Comparison of ENCODE assay signal across 8 cellular contexts in genomic region chr13:102798653-102799543, GRCh38. TPM values are rescaled to one million over a fixed set of nuclear protein-coding genes. Genes with fewer than 3 reads are reported as not detected.
A peak's percentile ranks its signal among the peaks of the same experiment; 100 is the strongest.
DNase-seq lines count a peak whose midpoint lies in the region; ATAC-seq and FAIRE-seq lines count a peak whose summit lies in the region.

Gene BIVM, plus strand, starts transcription at chr13:102799119. Its CDS starts 8,149 bp downstream, at chr13:102807268.
Gene POGLUT2, minus strand, starts transcription at chr13:102798976. Its CDS starts 306 bp downstream, at chr13:102798670.

- ATAC-seq in GM21367 (IDR thresholded peaks at IDR 0.05; ENCODE audit: unreplicated experiment): peak; percentile 87

- no peak within 1 kb of the TSS for H2BK15ac ChIP-seq in mesendoderm (replicated peaks; ENCODE audit: low read depth)

- peak; percentile 86 for DNase-seq in Caki2 (ENCODE audit: low read depth)
- DNase-seq in HT-29 (ENCODE audit: low spot score): peak; percentile 93
- DNase-seq in NT2/D1 (ENCODE audit: low read depth, low spot score): peak; percentile 92
- peak; percentile 67 for DNase-seq in activated CD8-positive, alpha-beta memory T cell treated with anti-CD3 and anti-CD28 coated beads, Interleukin-2, amount 50 U/mL, for 4 hours
- peak; percentile 97 for DNase-seq in mesendoderm
- DNase-seq in stimulated activated CD8-positive, alpha-beta memory T cell treated with anti-CD3 and anti-CD28 coated beads, Interleukin-2, amount 100 ng/mL, for 1 hour (ENCODE audit: low read depth in 2 of 2): peak; percentile 35 to 43

- H3K4me1 ChIP-seq in NT2/D1 (ENCODE audit: insufficient read depth, insufficient read length) (peaks cover 1% of the 10 kb centered on the region), mesendoderm (ENCODE audit: control insufficient read depth, low read depth, low read length) (no peaks in the 10 kb centered on the region)

- peak; percentile 82 for FAIRE-seq in endometrium (lab: Jason Lieb, UNC)

- in situ Hi-C loops in Caki2 (cut with HindIII; ENCODE audit: low pct_unique_long_range_greater_than_20kb, low sequenced_read_pairs): no loop called here

- no peak within 1 kb of the TSS for H4K8ac ChIP-seq in mesendoderm (ENCODE audit: low read depth, low read length)

- peak within 1 kb of the TSS; percentile 85 for H3K56ac ChIP-seq in mesendoderm (ENCODE audit: low read length)

- no peak within 1 kb of the TSS for H2BK5ac ChIP-seq in mesendoderm (ENCODE audit: low read length)

- H3K4me3 ChIP-seq in NT2/D1 (ENCODE audit: insufficient read length, low read depth) (peak within 1 kb of the TSS; percentile 74), mesendoderm (ENCODE audit: low read length) (peak within 1 kb of the TSS; percentile 77)

- no peaks in the 10 kb centered on the region for H3K36me3 ChIP-seq in NT2/D1 (ENCODE audit: insufficient read depth, insufficient read length, low read length)
- H3K36me3 ChIP-seq in mesendoderm (ENCODE audit: control insufficient read depth, insufficient read depth, low read length): no peaks in the 10 kb centered on the region

- H3K4ac ChIP-seq in mesendoderm (ENCODE audit: low read depth, low read length): no peak within 1 kb of the TSS

- no peaks in the 10 kb centered on the region for H3K79me2 ChIP-seq in mesendoderm (ENCODE audit: control insufficient read depth, insufficient read depth, low read length)

- no peak within 1 kb of the TSS for H3K23ac ChIP-seq in mesendoderm (ENCODE audit: low read length)

- no peaks in the 10 kb centered on the region for H3K79me1 ChIP-seq in mesendoderm (ENCODE audit: low read length)

- no peak within 1 kb of the TSS for H2AK5ac ChIP-seq in mesendoderm (ENCODE audit: low read length)

- peak within 1 kb of the TSS; percentile 97 for H3K4me2 ChIP-seq in mesendoderm (ENCODE audit: low read length)

- H2BK120ac ChIP-seq in mesendoderm (ENCODE audit: low read depth, low read length): no peak within 1 kb of the TSS

- H3K18ac ChIP-seq in mesendoderm (ENCODE audit: low read length): no peak within 1 kb of the TSS

- WGBS in mesendoderm (ENCODE audit: extremely low coverage, insufficient coverage, low lambda C conversion rate): no CpG with 5 or more reads among the region's 83 CpGs

- H3K27me3 ChIP-seq in NT2/D1 (ENCODE audit: insufficient read depth, insufficient read length) (peaks cover 36% of the 10 kb centered on the region), mesendoderm (ENCODE audit: insufficient read depth, low read length, poor library complexity) (no peaks in the 10 kb centered on the region)

- no peak within 1 kb of the TSS for H4K5ac ChIP-seq in mesendoderm (ENCODE audit: low read length)

- no peak within 1 kb of the TSS for H3K27ac ChIP-seq in mesendoderm (ENCODE audit: low read depth, low read length)

- H3K9ac ChIP-seq in NT2/D1 (ENCODE audit: insufficient read length, low read depth) (peak within 1 kb of the TSS; percentile 86), mesendoderm (ENCODE audit: low read length) (peak within 1 kb of the TSS; percentile 86)

- H3K9me3 ChIP-seq in NT2/D1 (ENCODE audit: insufficient read depth, low read length): no peaks in the 10 kb centered on the region

RNA-seq across cellular contexts. Expression of gene BIVM, which starts in this region (rescaled TPM):
- total RNA-seq in Caki2 (2014; rRNA removed; shearing (Covaris generic); ENCODE audit: low replicate concordance): 10.9 and 40.5 TPM in 2 replicates
- 1.4 and 2.3 TPM in 2 replicates for total RNA-seq in HT-29 (2014; rRNA removed; shearing (Covaris generic))
- polyA plus RNA-seq in mesendoderm (2013, experiment 1 of 2): 4.7 TPM
- polyA plus RNA-seq in mesendoderm (2013, experiment 2 of 2): 4.2 TPM

RNA-seq across cellular contexts. Expression of gene POGLUT2, which starts in this region (rescaled TPM):
- total RNA-seq in Caki2 (2014; rRNA removed; shearing (Covaris generic); ENCODE audit: low replicate concordance): 10.6 and 12.1 TPM in 2 replicates
- total RNA-seq in HT-29 (2014; rRNA removed; shearing (Covaris generic)): 0.99 and 1.2 TPM in 2 replicates
- polyA plus RNA-seq in mesendoderm (2013, experiment 1 of 2): 15.4 TPM
- polyA plus RNA-seq in mesendoderm (2013, experiment 2 of 2): 16.5 TPM

Comparison
In these comparisons a context has a peak if more than half of its experiments do, and no peak if none do; other contexts are left out.
1. DNase-seq: peak in every context shown above with its lines; median percentile 97 in mesendoderm; 93 in HT-29; 92 in NT2/D1; 86 in Caki2; 67 in activated CD8-positive, alpha-beta memory T cell treated with anti-CD3 and anti-CD28 coated beads, Interleukin-2, amount 50 U/mL, for 4 hours; 39 in stimulated activated CD8-positive, alpha-beta memory T cell treated with anti-CD3 and anti-CD28 coated beads, Interleukin-2, amount 100 ng/mL, for 1 hour.